In the genomic region with DNA sequence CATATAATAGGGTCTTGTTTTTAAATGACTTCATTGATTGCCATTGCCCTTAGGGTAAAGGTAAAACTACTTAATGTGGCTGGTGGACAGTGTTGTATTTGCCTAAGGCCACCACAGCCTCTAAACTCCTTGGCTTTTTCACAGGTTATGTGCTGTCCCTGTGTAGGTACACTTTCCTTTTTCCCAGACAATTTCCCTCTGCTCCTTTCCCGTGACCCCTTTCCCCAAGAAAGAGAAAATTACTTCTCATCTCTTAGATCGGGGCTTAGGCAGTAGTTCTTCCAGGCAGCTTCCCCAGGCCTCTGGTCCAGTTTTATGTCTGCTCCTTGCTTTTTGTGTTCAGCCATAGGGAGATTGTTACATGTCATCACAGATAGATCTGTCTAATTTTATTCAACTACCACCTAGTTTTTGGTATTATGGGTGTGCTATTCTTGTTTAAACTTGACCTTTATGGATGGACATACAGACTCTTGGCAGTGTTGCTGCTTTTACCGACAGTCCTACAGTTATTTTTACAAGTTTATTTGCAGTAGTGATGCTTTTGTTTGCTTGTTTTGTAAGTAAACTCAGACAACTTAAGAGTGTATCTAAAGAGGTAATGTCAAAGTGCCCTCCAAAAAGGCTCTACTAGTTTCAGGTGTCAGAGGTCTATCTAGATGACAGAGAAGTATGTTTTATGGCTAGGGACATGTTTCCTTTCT, we compare ENCODE assay signal across 14 cellular contexts. TPM values are rescaled to one million over a fixed set of nuclear protein-coding genes. Genes with fewer than 3 reads are reported as not detected.
DNase-seq lines count a peak whose midpoint lies in the region; ATAC-seq and TF ChIP-seq lines count a peak whose summit lies in the region.
"Had no signal": no experiment of that assay in that cellular context is flagged by ENCODE, and none has a peak within 500 bp of the region (broad histone marks: within the 10 kb centered on the region; RNA-seq: fewer than 3 reads in every experiment).

No MANE protein-coding gene starts in this region.

- intact Hi-C loops in activated B cell treated with CpG ODN at 0.5 μM for 24 hours (cut with micrococcal nuclease): loop anchor here (1.0 kb wide), 1 partner anchor 10 kb away; no protein-coding TSS in a partner anchor
- intact Hi-C loops in sigmoid colon (cut with DNase I): no loop called here
- intact Hi-C loops in sciatic nerve (cut with DNase I): no loop called here

- H3K9me3 Mint-ChIP-seq in CD4-positive, CD25-positive, alpha-beta regulatory T cell: no peaks in the 10 kb centered on the region
- H3K9me3 Mint-ChIP-seq in activated B cell treated with CpG ODN at 0.5 μM for 24 hours (no peaks in the 10 kb centered on the region), naive B cell (no peaks in the 10 kb centered on the region)

- peaks cover 10% of the 10 kb centered on the region for H3K36me3 Mint-ChIP-seq in CD4-positive, CD25-positive, alpha-beta regulatory T cell
- H3K36me3 Mint-ChIP-seq in activated B cell treated with CpG ODN at 0.5 μM for 24 hours (ENCODE audit: low read depth) (peaks cover 7% of the 10 kb centered on the region), naive B cell (no peaks in the 10 kb centered on the region)

- no peak for TF ChIP-seq EP300 in sigmoid colon (IDR thresholded peaks at IDR 0.05)

- H3K27me3 Mint-ChIP-seq in CD4-positive, CD25-positive, alpha-beta regulatory T cell: no peaks in the 10 kb centered on the region
- H3K27me3 Mint-ChIP-seq in activated B cell treated with CpG ODN at 0.5 μM for 24 hours (no peaks in the 10 kb centered on the region), naive B cell (no peaks in the 10 kb centered on the region)

- no peak for ATAC-seq in CD4-positive, CD25-positive, alpha-beta regulatory T cell (ENCODE audit: low read depth in 2 of 2)
- ATAC-seq in activated B cell treated with CpG ODN at 0.5 μM for 24 hours (ENCODE audit: low read depth) (no peak), naive B cell (ENCODE audit: low read depth in 2 of 2) (no peak), sciatic nerve (no peak), HG03135 (IDR thresholded peaks at IDR 0.05; ENCODE audit: unreplicated experiment) (no peak)

- peaks cover 5% of the 10 kb centered on the region for H3K36me3 ChIP-seq in CD4-positive, CD25-positive, alpha-beta regulatory T cell (ENCODE audit: control insufficient read depth, insufficient read depth, low read length)
- H3K36me3 ChIP-seq in MG63 (no peaks in the 10 kb centered on the region; the same call in 1 of the 2 replicates), sigmoid colon (no peaks in the 10 kb centered on the region)

- TF ChIP-seq CTCF in 22Rv1 (IDR thresholded peaks at IDR 0.05): no peak
- no peak for TF ChIP-seq CTCF in activated B cell treated with CpG ODN at 0.5 μM for 24 hours (IDR thresholded peaks at IDR 0.05)
- no peak for TF ChIP-seq CTCF in sigmoid colon (IDR thresholded peaks at IDR 0.05)

- CTCF ChIA-PET in activated B cell treated with CpG ODN at 0.5 μM for 24 hours (lab: Charles Lee): interaction anchor here (1.0 to 1.5 kb wide), 2 partner anchors 21 to 29 kb away, joined by 3 to 4 read pairs; a partner anchor contains a TSS

- H3K27ac Mint-ChIP-seq in CD4-positive, CD25-positive, alpha-beta regulatory T cell: peak overlapping the region in 2 of 3 donors; percentile 39 to 81
- H3K27ac Mint-ChIP-seq in activated B cell treated with CpG ODN at 0.5 μM for 24 hours (peak overlapping the region; percentile 93), naive B cell (peak overlapping the region; percentile 85 to 96 (median 91))

- H3K27ac ChIP-seq in 22Rv1 (0 out of 2 replicates have a peak overlapping the region, but pooled peaks have one; percentile 14), sigmoid colon (no peak overlapping the region)
- H3K27ac ChIP-seq in CD4-positive, CD25-positive, alpha-beta regulatory T cell (ENCODE audit: insufficient read depth, low read length, poor library complexity, severe bottlenecking): no peak overlapping the region

- H3K4me1 ChIP-seq in CD4-positive, CD25-positive, alpha-beta regulatory T cell (ENCODE audit: control insufficient read depth, insufficient read depth, low read length, poor library complexity, severe bottlenecking): peaks cover 20% of the 10 kb centered on the region
- peaks cover 0 to 47% (median 25%) of the 10 kb centered on the region in 4 donors for H3K4me1 ChIP-seq in sigmoid colon

- no peaks in the 10 kb centered on the region for H3K9me3 ChIP-seq in CD4-positive, CD25-positive, alpha-beta regulatory T cell (ENCODE audit: control insufficient read depth in 2 of 2, low read length in 2 of 2)
- no peaks in the 10 kb centered on the region for H3K9me3 ChIP-seq in MG63
- H3K9me3 ChIP-seq in sigmoid colon: no peaks in the 10 kb centered on the region

- no peak for DNase-seq in CD4-positive, CD25-positive, alpha-beta regulatory T cell
- DNase-seq in activated B cell treated with CpG ODN at 0.5 μM for 24 hours (no peak), naive B cell (no peak), MG63 (no peak), sigmoid colon (no peak), sciatic nerve (ENCODE audit: low spot score) (no peak)
- DNase-seq: anterior cingulate cortex; dorsolateral prefrontal cortex; NCI-H1105 treated with DMSO at 0.1 percent for 48 hours; NCI-H345; stimulated activated CD4-positive, alpha-beta T cell treated with anti-CD3 and anti-CD28 coated beads, Interleukin-4, amount 100 ng/mL, for 24 hours; T-helper 9 cell had no signal

- no peaks in the 10 kb centered on the region for H3K27me3 ChIP-seq in CD4-positive, CD25-positive, alpha-beta regulatory T cell (ENCODE audit: control insufficient read depth, insufficient read depth, low read length)
- no peaks in the 10 kb centered on the region for H3K27me3 ChIP-seq in MG63
- H3K27me3 ChIP-seq in sigmoid colon: no peaks in the 10 kb centered on the region
- H3K27me3 ChIP-seq: dorsolateral prefrontal cortex had no signal

- H3K4me3 Mint-ChIP-seq in CD4-positive, CD25-positive, alpha-beta regulatory T cell: peak overlapping the region in 1 of 4 donors; percentile 15
- H3K4me3 Mint-ChIP-seq in activated B cell treated with CpG ODN at 0.5 μM for 24 hours: no peak overlapping the region
- H3K4me3 Mint-ChIP-seq in naive B cell: peak overlapping the region in 4 of 8 donors; percentile 44 to 70 (median 66)

- peaks cover 43 to 68% (median 64%) of the 10 kb centered on the region in 4 donors for H3K4me1 Mint-ChIP-seq in CD4-positive, CD25-positive, alpha-beta regulatory T cell
- H3K4me1 Mint-ChIP-seq in activated B cell treated with CpG ODN at 0.5 μM for 24 hours: peaks cover 72% of the 10 kb centered on the region
- H3K4me1 Mint-ChIP-seq in naive B cell: peaks cover 51 to 70% (median 52%) of the 10 kb centered on the region in 3 donors

- no peak overlapping the region for H3K4me3 ChIP-seq in CD4-positive, CD25-positive, alpha-beta regulatory T cell (ENCODE audit: low read depth, low read length)
- H3K4me3 ChIP-seq in MG63 (no peak overlapping the region), sigmoid colon (no peak overlapping the region)
- H3K4me3 ChIP-seq: dorsolateral prefrontal cortex had no signal

- 60 to 79% methylated on average over 3 of the region's 3 CpGs for WGBS in sigmoid colon, 2 donors

- no peak for TF ChIP-seq POLR2A in sigmoid colon (IDR thresholded peaks at IDR 0.05)

- POLR2A ChIA-PET in activated B cell treated with CpG ODN at 0.5 μM for 24 hours (lab: Charles Lee): interaction anchor here (0.8 to 1.4 kb wide), 3 partner anchors 10 to 69 kb away, joined by 4 to 11 read pairs (median 5); a partner anchor contains a TSS

RNA-seq across cellular contexts. Expression of a gene that starts 20.5 kb away (rescaled TPM):
- total RNA-seq in CD4-positive, CD25-positive, alpha-beta regulatory T cell: 4.7 TPM
- not detected for polyA plus RNA-seq in CD4-positive, CD25-positive, alpha-beta regulatory T cell
- not detected in 2 replicates for total RNA-seq in activated B cell treated with CpG ODN at 0.5 μM for 24 hours
- polyA plus RNA-seq in naive B cell (ENCODE audit: low read depth in 6 of 6): not detected
- total RNA-seq in MG63 (2014; rRNA removed; shearing (Covaris generic); ENCODE audit: low replicate concordance): not detected in 2 replicates
- total RNA-seq in sigmoid colon: not detected
- polyA plus RNA-seq in sigmoid colon: not detected
- total RNA-seq in sciatic nerve: not detected
